27 cellular contexts compared by ENCODE assay signal in the genomic region with DNA sequence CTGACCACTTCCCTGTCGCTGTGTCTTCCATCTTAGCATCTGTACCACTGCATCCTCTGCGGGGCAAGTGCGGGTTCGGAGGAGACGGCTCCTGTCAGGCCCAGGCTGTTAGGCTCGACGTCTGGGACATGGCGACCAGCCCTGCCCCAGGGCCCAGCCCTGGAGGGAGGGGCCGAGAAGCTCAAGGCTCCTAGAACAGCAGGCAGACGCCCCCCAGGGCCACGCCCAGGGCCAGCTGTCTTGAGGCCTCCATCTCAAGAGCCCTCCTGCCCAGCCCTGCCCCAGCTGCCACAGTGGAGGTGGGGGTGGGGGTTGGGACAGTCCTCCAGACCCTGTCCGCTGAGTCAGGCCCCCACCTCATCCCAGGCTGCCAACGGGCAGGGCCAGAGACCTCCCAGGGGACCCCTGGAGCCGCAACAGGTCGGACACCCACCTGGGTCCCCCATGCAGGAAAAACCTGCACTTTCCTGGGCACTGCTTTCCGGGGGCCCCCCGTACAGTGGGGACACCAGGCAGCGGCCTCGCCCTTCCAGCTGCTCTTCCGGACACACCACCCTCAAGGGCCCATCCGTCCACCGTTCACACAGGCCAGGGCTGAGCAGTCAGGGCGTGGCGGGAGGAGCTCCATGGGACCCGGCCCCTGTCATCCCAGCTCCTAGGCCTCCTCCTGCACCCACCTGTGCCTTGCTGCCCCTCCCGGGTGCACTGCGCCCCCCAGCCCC.
DNase-seq lines count a peak whose midpoint lies in the region; ATAC-seq and TF ChIP-seq lines count a peak whose summit lies in the region.
"Had no signal": no experiment of that assay in that cellular context is flagged by ENCODE, and none has a peak within 500 bp of the region (broad histone marks: within the 10 kb centered on the region; RNA-seq: fewer than 3 reads in every experiment).

No MANE protein-coding gene starts in this region.

- H3K36me3 ChIP-seq in right atrium auricular region (no peaks in the 10 kb centered on the region), WERI-Rb-1 (no peaks in the 10 kb centered on the region), lower lobe of right lung (no peaks in the 10 kb centered on the region), upper lobe of right lung (no peaks in the 10 kb centered on the region), MG63 (no peaks in the 10 kb centered on the region), smooth muscle cell (ENCODE audit: low read depth) (no peaks in the 10 kb centered on the region)
- H3K36me3 ChIP-seq: breast epithelium had no signal

- H3K4me3 ChIP-seq in right atrium auricular region: no peak overlapping the region
- 0 out of 2 replicates have a peak overlapping the region, but pooled peaks have one; percentile 4 for H3K4me3 ChIP-seq in WERI-Rb-1 (ENCODE audit: low read depth, low read length)
- no peak overlapping the region for H3K4me3 ChIP-seq in lower lobe of right lung
- no peak overlapping the region for H3K4me3 ChIP-seq in upper lobe of right lung
- H3K4me3 ChIP-seq in MG63: no peak overlapping the region
- no peak overlapping the region for H3K4me3 ChIP-seq in smooth muscle cell
- H3K4me3 ChIP-seq: breast epithelium had no signal

- no peak overlapping the region for H2AFZ ChIP-seq in smooth muscle cell (ENCODE audit: low read depth)

- no peak overlapping the region for H3K4me2 ChIP-seq in smooth muscle cell
- H3K4me2 ChIP-seq: KMS-11 had no signal

- H3K79me2 ChIP-seq in smooth muscle cell (ENCODE audit: low read depth): no peaks in the 10 kb centered on the region

- no peaks in the 10 kb centered on the region for H3K9me3 ChIP-seq in right atrium auricular region
- no peaks in the 10 kb centered on the region for H3K9me3 ChIP-seq in WERI-Rb-1 (ENCODE audit: severe bottlenecking)
- no peaks in the 10 kb centered on the region for H3K9me3 ChIP-seq in lower lobe of right lung
- no peaks in the 10 kb centered on the region for H3K9me3 ChIP-seq in upper lobe of right lung
- no peaks in the 10 kb centered on the region for H3K9me3 ChIP-seq in MG63
- H3K9me3 ChIP-seq in smooth muscle cell (replicated peaks; ENCODE audit: low read depth): no peaks in the 10 kb centered on the region
- H3K9me3 ChIP-seq: breast epithelium, Caco-2 had no signal

- no peak for ATAC-seq in Right ventricle myocardium superior (ENCODE audit: poor library complexity)
- no peak for ATAC-seq in lower lobe of right lung
- no peak for ATAC-seq in upper lobe of right lung
- ATAC-seq: activated T-cell treated with anti-CD3 and anti-CD28 coated beads, Interleukin-2, amount 50 U/mL, for 72 hours; PC-3 had no signal

- TF ChIP-seq CTCF in right atrium auricular region (IDR thresholded peaks at IDR 0.05) (no peak), WERI-Rb-1 (IDR thresholded peaks at IDR 0.05; ENCODE audit: low read depth, low read length) (no peak), lower lobe of right lung (IDR thresholded peaks at IDR 0.05) (no peak), upper lobe of right lung (IDR thresholded peaks at IDR 0.05) (no peak), smooth muscle cell (IDR thresholded peaks at IDR 0.05; ENCODE audit: borderline replicate concordance, insufficient read depth, poor library complexity, severe bottlenecking) (no peak)

- no peaks in the 10 kb centered on the region for H4K20me1 ChIP-seq in smooth muscle cell (ENCODE audit: low read depth)

- no peak overlapping the region for H3K9ac ChIP-seq in smooth muscle cell (ENCODE audit: low read depth)
- H3K9ac ChIP-seq: KMS-11 had no signal

- DNase-seq in Right ventricle myocardium superior (peak; percentile 27), right atrium auricular region (ENCODE audit: low spot score) (no peak), WERI-Rb-1 (peak; percentile 92), lower lobe of right lung (peak; percentile 43), upper lobe of right lung (peak; percentile 58), MG63 (no peak), NCI-H2227 treated with DMSO at 0.1 percent for 48 hours (lab: John Stamatoyannopoulos, UW) (no peak), smooth muscle cell (lab: John Stamatoyannopoulos, UW; ENCODE audit: unreplicated experiment) (no peak)
- DNase-seq: activated CD4-positive, alpha-beta T cell treated with anti-CD3 and anti-CD28 coated beads, Interleukin-2, amount 10 ng/mL, durations not matched to agents 7 days and 5 days; activated naive CD4-positive, alpha-beta T cell treated with anti-CD3 and anti-CD28 coated beads, Interleukin-2, amount 10 ng/mL, durations not matched to agents 7 days and 5 days; activated T-cell treated with anti-CD3 and anti-CD28 coated beads, Interleukin-2, amount 50 U/mL, for 72 hours; amniotic stem cell; Caco-2; DND-41; effector CD4-positive, alpha-beta T cell; head of caudate nucleus; HFFc6; mesenchymal stem cell; NCI-H1436 treated with DMSO at 0.1 percent for 48 hours; NCI-H446 treated with DMSO at 0.1 percent for 48 hours; nucleus accumbens; PC-3; SHP77; T1000 had no signal

- H3K27me3 ChIP-seq in right atrium auricular region: no peaks in the 10 kb centered on the region
- H3K27me3 ChIP-seq in WERI-Rb-1 (ENCODE audit: insufficient read depth, low read depth, severe bottlenecking): no peaks in the 10 kb centered on the region
- H3K27me3 ChIP-seq in lower lobe of right lung (ENCODE audit: low read depth): peaks cover 28% of the 10 kb centered on the region
- H3K27me3 ChIP-seq in upper lobe of right lung: peaks cover 6% of the 10 kb centered on the region
- H3K27me3 ChIP-seq in MG63: no peaks in the 10 kb centered on the region
- H3K27me3 ChIP-seq in smooth muscle cell (ENCODE audit: low read depth): no peaks in the 10 kb centered on the region

- H3K27ac ChIP-seq in right atrium auricular region (no peak overlapping the region), WERI-Rb-1 (peak overlapping the region; percentile 81), lower lobe of right lung (no peak overlapping the region), upper lobe of right lung (no peak overlapping the region), smooth muscle cell (ENCODE audit: low read depth) (no peak overlapping the region)
- H3K27ac ChIP-seq: breast epithelium, epithelial cell of prostate, KMS-11 had no signal

- H3K4me1 ChIP-seq in right atrium auricular region: no peaks in the 10 kb centered on the region
- H3K4me1 ChIP-seq in lower lobe of right lung: no peaks in the 10 kb centered on the region
- H3K4me1 ChIP-seq in upper lobe of right lung: no peaks in the 10 kb centered on the region
- H3K4me1 ChIP-seq in smooth muscle cell (ENCODE audit: low read depth): no peaks in the 10 kb centered on the region
- H3K4me1 ChIP-seq: breast epithelium had no signal

- no peaks in the 10 kb centered on the region for H3F3A ChIP-seq in smooth muscle cell (ENCODE audit: low read depth)

- intact Hi-C loops in Right ventricle myocardium superior (cut with DNase I): no loop called here
- intact Hi-C loops in lower lobe of right lung (cut with DNase I): no loop called here
- intact Hi-C loops in upper lobe of right lung (cut with DNase I): no loop called here

- WGBS in smooth muscle cell (ENCODE audit: low lambda C conversion rate): 95% methylated on average over 21 of the region's 27 CpGs

Comparison
In these comparisons a context has a peak if more than half of its experiments do, and no peak if none do; other contexts are left out.
1. DNase-seq: peak in Right ventricle myocardium superior (single experiment), WERI-Rb-1 (single experiment), lower lobe of right lung (single experiment) and upper lobe of right lung (single experiment); none in right atrium auricular region (single experiment), MG63 (single experiment), NCI-H2227 treated with DMSO at 0.1 percent for 48 hours (single experiment) and smooth muscle cell (single experiment).